In genomic region chr9:29212590-29213373, GRCh38 we compare ENCODE assay signal across 9 cellular contexts. TPM values are rescaled to one million over a fixed set of nuclear protein-coding genes. Genes with fewer than 3 reads are reported as not detected.
DNase-seq lines count a peak whose midpoint lies in the region; ATAC-seq, FAIRE-seq and TF ChIP-seq lines count a peak whose summit lies in the region.
"Had no signal": no experiment of that assay in that cellular context is flagged by ENCODE, and none has a peak within 500 bp of the region (broad histone marks: within the 10 kb centered on the region; RNA-seq: fewer than 3 reads in every experiment).

No MANE protein-coding gene starts in this region.

- peak; percentile 5 for DNase-seq in DMS53 treated with DMSO at 0.1 percent for 48 hours (lab: John Stamatoyannopoulos, UW; ENCODE audit: unreplicated experiment)
- DNase-seq in astrocyte (ENCODE audit: low read depth) = no peak
- no peak for DNase-seq in memory B cell (ENCODE audit: low spot score in 2 of 2)
- DNase-seq in vagina (ENCODE audit: extremely low spot score in 2 of 2) = no peak
- DNase-seq in GM19240 (ENCODE audit: insufficient read length, low spot score) = no peak

- no peak for TF ChIP-seq POLR2A in vagina (IDR thresholded peaks at IDR 0.05)

- TF ChIP-seq CTCF in astrocyte (IDR thresholded peaks at IDR 0.05; ENCODE audit: insufficient read depth, low read depth, low read length) (peak; percentile 1), vagina (IDR thresholded peaks at IDR 0.05) (no peak)

- intact Hi-C loops in vagina (cut with DNase I) = no loop called here

- H3K9me3 Mint-ChIP-seq in astrocyte (ENCODE audit: unreplicated experiment) = peaks cover 2% of the 10 kb centered on the region
- peaks cover 2% of the 10 kb centered on the region for H3K9me3 Mint-ChIP-seq in memory B cell

- peaks cover 14% of the 10 kb centered on the region for H3K4me1 ChIP-seq in HUES6 (ENCODE audit: control insufficient read depth, insufficient read depth, low read length)
- peaks cover 13% of the 10 kb centered on the region for H3K4me1 ChIP-seq in astrocyte (ENCODE audit: insufficient read depth, low read length)
- H3K4me1 ChIP-seq in vagina = peaks cover 16% of the 10 kb centered on the region

- FAIRE-seq in astrocyte (lab: Jason Lieb, UNC) = no peak
- FAIRE-seq: colon had no signal

- H4K20me1 ChIP-seq in astrocyte (ENCODE audit: insufficient read depth, low read length) = no peaks in the 10 kb centered on the region

- peak overlapping the region; percentile 55 for H3K9ac ChIP-seq in HUES6 (ENCODE audit: low read length)
- H3K9ac ChIP-seq in astrocyte (ENCODE audit: low read length) = peak overlapping the region; percentile 20

- H3K36me3 Mint-ChIP-seq in astrocyte (ENCODE audit: low read depth, unreplicated experiment) (no peaks in the 10 kb centered on the region), memory B cell (no peaks in the 10 kb centered on the region)

- peaks cover 23% of the 10 kb centered on the region for H3K27me3 Mint-ChIP-seq in astrocyte (ENCODE audit: low read depth, unreplicated experiment)
- peaks cover 21% of the 10 kb centered on the region for H3K27me3 Mint-ChIP-seq in memory B cell

- H3K79me2 ChIP-seq in astrocyte (ENCODE audit: insufficient read depth, low read length) = no peaks in the 10 kb centered on the region

- H3K36me3 ChIP-seq in HUES6 (ENCODE audit: control insufficient read depth, insufficient read depth, low read length) = no peaks in the 10 kb centered on the region
- no peaks in the 10 kb centered on the region for H3K36me3 ChIP-seq in astrocyte (ENCODE audit: insufficient read depth, low read length)
- H3K36me3 ChIP-seq in vagina = no peaks in the 10 kb centered on the region

- no peak overlapping the region for H3K27ac ChIP-seq in HUES6 (ENCODE audit: low read depth, low read length)
- no peak overlapping the region for H3K27ac ChIP-seq in astrocyte (ENCODE audit: low read depth, low read length)
- H3K27ac ChIP-seq in vagina = no peak overlapping the region

- H2AFZ ChIP-seq in astrocyte (ENCODE audit: low read depth, low read length) = peak overlapping the region; percentile 77

- peak overlapping the region; percentile 77 for H3K27ac Mint-ChIP-seq in astrocyte (ENCODE audit: unreplicated experiment)
- H3K27ac Mint-ChIP-seq in memory B cell = no peak overlapping the region

- ATAC-seq in memory B cell (ENCODE audit: low read depth) = no peak
- ATAC-seq in HG03457 (IDR thresholded peaks at IDR 0.05; ENCODE audit: unreplicated experiment) = no peak
- ATAC-seq in GM19324 (IDR thresholded peaks at IDR 0.05; ENCODE audit: low FRiP score, unreplicated experiment) = no peak

- H3K27me3 ChIP-seq in HUES6 (ENCODE audit: control insufficient read depth, insufficient read depth, low read length) (peaks cover 58% of the 10 kb centered on the region), astrocyte (ENCODE audit: insufficient read depth, low read length) (peaks cover 46% of the 10 kb centered on the region), vagina (no peaks in the 10 kb centered on the region)

- H3K4me3 ChIP-seq in HUES6 (ENCODE audit: low read depth, low read length) (peak overlapping the region; percentile 96), astrocyte (ENCODE audit: insufficient read depth, low read depth, low read length) (peak overlapping the region; percentile 61), vagina (peak overlapping the region; percentile 27 to 40)

- H3K9me3 ChIP-seq in HUES6 (ENCODE audit: control insufficient read depth, insufficient read depth, low read depth, low read length) (no peaks in the 10 kb centered on the region), astrocyte (ENCODE audit: insufficient read depth, low read depth, low read length) (no peaks in the 10 kb centered on the region), vagina (no peaks in the 10 kb centered on the region)

- H3K4me1 Mint-ChIP-seq in astrocyte (ENCODE audit: low read depth, unreplicated experiment) = peaks cover 10% of the 10 kb centered on the region
- H3K4me1 Mint-ChIP-seq in memory B cell = peaks cover 4% of the 10 kb centered on the region

- peak overlapping the region; percentile 90 for H3K4me2 ChIP-seq in astrocyte (ENCODE audit: low read length)

- peak overlapping the region; percentile 96 for H3K4me3 Mint-ChIP-seq in astrocyte (ENCODE audit: unreplicated experiment)
- H3K4me3 Mint-ChIP-seq in memory B cell = peak overlapping the region; percentile 64

RNA-seq across cellular contexts. Expression of gene LINGO2, which starts 0.6 kb away (rescaled TPM):
- total RNA-seq in astrocyte (3.7 and 6.9 TPM in 2 replicates), vagina (0.98 TPM)

Comparison
In these comparisons a context has a peak if more than half of its experiments do, and no peak if none do; other contexts are left out.
1. H3K4me3 ChIP-seq: peak in every context shown above with its lines; median percentile 96 in HUES6; 61 in astrocyte; 34 in vagina.